ENCODE assay signal across 25 cellular contexts in the genomic region with DNA sequence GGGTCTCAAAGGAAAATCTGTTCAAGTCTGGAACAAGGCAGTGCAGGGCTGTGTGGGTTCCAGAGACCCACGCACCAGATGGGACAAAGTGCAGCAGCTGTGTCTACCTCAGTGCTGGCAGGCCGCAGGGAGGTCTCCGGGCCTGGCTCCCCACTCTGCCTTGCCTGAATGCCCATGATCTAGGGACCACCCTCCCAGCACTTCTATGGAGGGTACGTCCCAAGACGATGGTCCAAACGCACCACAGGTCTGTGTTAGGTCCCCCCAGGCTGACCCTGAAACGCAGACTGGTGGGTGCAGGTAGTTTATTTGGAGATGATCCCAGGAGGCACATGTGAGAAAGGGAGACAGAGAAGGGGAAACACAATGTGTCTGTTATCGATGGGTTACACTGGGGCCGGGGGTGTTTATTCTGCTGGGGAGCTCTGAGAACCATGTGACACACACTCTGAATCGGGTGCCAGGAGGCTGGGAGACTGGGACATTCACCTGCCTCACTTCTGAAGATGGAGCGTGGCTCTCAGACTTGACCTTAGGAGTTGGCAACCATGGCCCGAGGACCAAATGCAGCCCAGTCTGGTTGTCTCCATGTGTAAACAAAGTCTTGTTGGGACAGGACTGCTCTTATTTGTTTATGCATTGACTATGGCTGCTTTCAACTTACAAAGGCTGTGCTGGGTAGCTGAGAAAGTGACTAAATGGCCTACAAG. TPM values are rescaled to one million over a fixed set of nuclear protein-coding genes. Genes with fewer than 3 reads are reported as not detected.
"Had no signal": no experiment of that assay in that cellular context is flagged by ENCODE, and none has a peak within 500 bp of the region (broad histone marks: within the 10 kb centered on the region; RNA-seq: fewer than 3 reads in every experiment).

No MANE protein-coding gene starts in this region.

- H3K9me3 ChIP-seq: SJSA1 had no signal

- H3K4me1 Mint-ChIP-seq: IgD-negative memory B cell had no signal

- H3K27me3 Mint-ChIP-seq: IgD-negative memory B cell had no signal

- ATAC-seq: K562 had no signal

- DNase-seq: Kasumi-1, MV-4-11, NCI-H1048, NCI-H1105, NCI-H1417, NCI-H1436 treated with DMSO at 0.1 percent for 48 hours, NCI-H1694, NCI-H187 treated with DMSO at 0.1 percent for 48 hours, NCI-H2029 treated with DMSO at 0.1 percent for 48 hours, NCI-H2171 treated with DMSO at 0.1 percent for 48 hours, NCI-H345, NCI-H446 treated with DMSO at 0.1 percent for 48 hours, NCI-H510A treated with DMSO at 0.1 percent for 48 hours, NCI-H748 treated with DMSO at 0.1 percent for 48 hours, Right ventricle myocardium superior, RPMI8226, SIG-M5 had no signal

- H3K4me3 ChIP-seq: K562, SJSA1, SK-N-MC had no signal

- FAIRE-seq: K562, RCC 7860 had no signal

- H3K4me3 Mint-ChIP-seq: IgD-negative memory B cell had no signal

- H3K36me3 ChIP-seq: SJSA1 had no signal

- H3K4me1 ChIP-seq: SJSA1 had no signal

- H3K27ac ChIP-seq: KMS-11, SJSA1, SK-N-MC had no signal

- H3K27ac Mint-ChIP-seq: IgD-negative memory B cell had no signal

RNA-seq across cellular contexts. Expression of gene CST9L, which starts 21.7 kb away (rescaled TPM):
- total RNA-seq: HT1080, K562, M059J, Right ventricle myocardium superior, SJSA1 had no signal

RNA-seq across cellular contexts. Expression of gene CST8, which starts 55.7 kb away (rescaled TPM):
- total RNA-seq: HT1080, K562, M059J, Right ventricle myocardium superior, SJSA1 had no signal

RNA-seq across cellular contexts. Expression of gene CST9, which starts 59.1 kb away (rescaled TPM):
- total RNA-seq: HT1080, K562, M059J, Right ventricle myocardium superior, SJSA1 had no signal
